ENCODE assay signal across 14 cellular contexts in genomic region chrX:38055170-38055847, GRCh38. TPM values are rescaled to one million over a fixed set of nuclear protein-coding genes. Genes with fewer than 3 reads are reported as not detected.
A peak's percentile ranks its signal among the peaks of the same experiment; 100 is the strongest.
DNase-seq lines count a peak whose midpoint lies in the region; ATAC-seq, FAIRE-seq and TF ChIP-seq lines count a peak whose summit lies in the region.
"Had no signal": no experiment of that assay in that cellular context is flagged by ENCODE, and none has a peak within 500 bp of the region (broad histone marks: within the 10 kb centered on the region; RNA-seq: fewer than 3 reads in every experiment).

No MANE protein-coding gene starts in this region.

- no peak for TF ChIP-seq CTCF in astrocyte (IDR thresholded peaks at IDR 0.05; ENCODE audit: insufficient read depth, low read depth, low read length)
- TF ChIP-seq CTCF in esophagus squamous epithelium (IDR thresholded peaks at IDR 0.05), result no peak

- peaks cover 12% of the 10 kb centered on the region for H3K4me1 ChIP-seq in astrocyte (ENCODE audit: insufficient read depth, low read length)
- H3K4me1 ChIP-seq in esophagus squamous epithelium, result peaks cover 0 to 12% (median 0%) of the 10 kb centered on the region in 3 donors

- H3K27ac Mint-ChIP-seq in astrocyte (ENCODE audit: unreplicated experiment), result peak overlapping the region; percentile 86
- H3K27ac Mint-ChIP-seq: immature natural killer cell, WTC11 had no signal

- peaks cover 24% of the 10 kb centered on the region for H3K4me1 Mint-ChIP-seq in astrocyte (ENCODE audit: low read depth, unreplicated experiment)
- H3K4me1 Mint-ChIP-seq: immature natural killer cell had no signal

- DNase-seq in left cardiac atrium (no peak), left ventricle myocardium superior (no peak), astrocyte (ENCODE audit: low read depth) (peak; percentile 76), hepatic stellate cell (ENCODE audit: low spot score) (peak; percentile 2), HUDEP-2 (lab: John Stamatoyannopoulos, UW; ENCODE audit: unreplicated experiment in 76 of 76) (no peak), esophagus squamous epithelium (lab: John Stamatoyannopoulos, UW) (no peak)
- no peak for DNase-seq in activated effector memory CD4-positive, alpha-beta T cell treated with Interleukin-2 at 50 U/mL for 16 hours
- DNase-seq: activated naive CD4-positive, alpha-beta T cell; immature natural killer cell; NCI-H1417 treated with DMSO at 0.1 percent for 48 hours; occipital lobe had no signal

- intact Hi-C loops in left cardiac atrium (cut with DNase I) (no loop called here), left ventricle myocardium superior (cut with micrococcal nuclease) (no loop called here), esophagus squamous epithelium (cut with DNase I) (no loop called here)

- H3K36me3 Mint-ChIP-seq in astrocyte (ENCODE audit: low read depth, unreplicated experiment), result no peaks in the 10 kb centered on the region
- H3K36me3 Mint-ChIP-seq: immature natural killer cell, WTC11 had no signal

- H3K79me2 ChIP-seq in astrocyte (ENCODE audit: insufficient read depth, low read length), result no peaks in the 10 kb centered on the region

- FAIRE-seq in astrocyte (lab: Jason Lieb, UNC), result peak; percentile 98

- no peaks in the 10 kb centered on the region for H3K9me3 Mint-ChIP-seq in astrocyte (ENCODE audit: unreplicated experiment)
- H3K9me3 Mint-ChIP-seq: WTC11 had no signal

- peak overlapping the region; percentile 54 for H3K4me2 ChIP-seq in astrocyte (ENCODE audit: low read length)

- H3K36me3 ChIP-seq in astrocyte (ENCODE audit: insufficient read depth, low read length) (no peaks in the 10 kb centered on the region), esophagus squamous epithelium (no peaks in the 10 kb centered on the region)

- peak overlapping the region; percentile 33 for H3K27ac ChIP-seq in astrocyte (ENCODE audit: low read depth, low read length)
- H3K27ac ChIP-seq in esophagus squamous epithelium, result peak overlapping the region in 1 of 4 donors; percentile 36

- H3K4me3 ChIP-seq in astrocyte (ENCODE audit: insufficient read depth, low read depth, low read length) (no peak overlapping the region), esophagus squamous epithelium (no peak overlapping the region)

- peak; percentile 63 to 66 for ATAC-seq in left cardiac atrium
- no peak for ATAC-seq in left ventricle myocardium superior
- no peak for ATAC-seq in GM21737 (IDR thresholded peaks at IDR 0.05; ENCODE audit: unreplicated experiment)
- ATAC-seq: HCT116, WTC11 had no signal

- no peaks in the 10 kb centered on the region for H4K20me1 ChIP-seq in astrocyte (ENCODE audit: insufficient read depth, low read length)

- H3K9me3 ChIP-seq in astrocyte (ENCODE audit: insufficient read depth, low read depth, low read length), result no peaks in the 10 kb centered on the region
- no peaks in the 10 kb centered on the region for H3K9me3 ChIP-seq in esophagus squamous epithelium

- no peaks in the 10 kb centered on the region for H3K27me3 Mint-ChIP-seq in astrocyte (ENCODE audit: low read depth, unreplicated experiment)

- H3K9ac ChIP-seq in astrocyte (ENCODE audit: low read length), result peak overlapping the region; percentile 31

- H2AFZ ChIP-seq in astrocyte (ENCODE audit: low read depth, low read length), result no peak overlapping the region

- 35 to 44% methylated on average over 4 of the region's 4 CpGs for WGBS in esophagus squamous epithelium, 2 donors

- H3K27me3 ChIP-seq in astrocyte (ENCODE audit: insufficient read depth, low read length) (no peaks in the 10 kb centered on the region), esophagus squamous epithelium (no peaks in the 10 kb centered on the region)

- TF ChIP-seq POLR2A in esophagus squamous epithelium (IDR thresholded peaks at IDR 0.05), result no peak

- H3K4me3 Mint-ChIP-seq in astrocyte (ENCODE audit: unreplicated experiment), result no peak overlapping the region
- H3K4me3 Mint-ChIP-seq: immature natural killer cell, WTC11 had no signal

RNA-seq across cellular contexts. Expression of gene SYTL5, which starts 49.0 kb away (rescaled TPM):
- total RNA-seq in left cardiac atrium, result under 1 TPM in 1 of 2 donors, not detected in 1; 0.39 TPM
- total RNA-seq in left ventricle myocardium superior, result not detected
- 8.4 TPM in 2 replicates for total RNA-seq in astrocyte
- 1 to 10 TPM in 3 of 4 donors, under 1 TPM in 1; 0.76 to 8.9 (median 4.8) TPM for total RNA-seq in esophagus squamous epithelium

Comparison
In these comparisons a context has a peak if more than half of its experiments do, and no peak if none do; other contexts are left out.
1. ATAC-seq: peak in left cardiac atrium (2 of 2); none in left ventricle myocardium superior (single experiment) and GM21737 (single experiment).
2. DNase-seq: peak in astrocyte (single experiment) and hepatic stellate cell (single experiment); none in left cardiac atrium (single experiment), left ventricle myocardium superior (single experiment), HUDEP-2 (0 of 76), activated effector memory CD4-positive, alpha-beta T cell treated with Interleukin-2 at 50 U/mL for 16 hours (single experiment) and esophagus squamous epithelium (single experiment).